15 cellular contexts compared by ENCODE assay signal in genomic region chr2:121088251-121089004, GRCh38.
DNase-seq lines count a peak whose midpoint lies in the region; ATAC-seq and TF ChIP-seq lines count a peak whose summit lies in the region.
"Had no signal": no experiment of that assay in that cellular context is flagged by ENCODE, and none has a peak within 500 bp of the region (broad histone marks: within the 10 kb centered on the region; RNA-seq: fewer than 3 reads in every experiment).

No MANE protein-coding gene starts in this region.

- DNase-seq in stimulated activated naive CD8-positive, alpha-beta T cell treated with anti-CD3 and anti-CD28 coated beads, Interleukin-15, amount 100 ng/mL, for 72 hours, result no peak
- no peak for DNase-seq in stimulated activated naive CD8-positive, alpha-beta T cell treated with anti-CD3 and anti-CD28 coated beads, Interleukin-15, Interleukin-2, amounts not matched to agents 100 U/mL and 50 U/mL, for 24 hours
- DNase-seq in body of pancreas, result no peak
- DNase-seq in right cardiac atrium, result peak; percentile 59 to 85 (median 77)
- DNase-seq in foreskin melanocyte, result no peak
- DNase-seq in HEK293T (ENCODE audit: extremely low spot score), result no peak
- no peak for DNase-seq in HuH-7.5 (ENCODE audit: low spot score)
- DNase-seq: activated CD4-positive, alpha-beta memory T cell treated with anti-CD3 and anti-CD28 coated beads for 36 hours; activated T-cell treated with anti-CD3 and anti-CD28 coated beads, Interleukin-2, amount 50 U/mL, for 48 hours; NCI-H748 treated with DMSO at 0.1 percent for 48 hours; nephron progenitor cell had no signal

- peak; percentile 19 for ATAC-seq in stimulated activated naive CD8-positive, alpha-beta T cell treated with anti-CD3 and anti-CD28 coated beads, Interleukin-15, amount 100 ng/mL, for 72 hours
- ATAC-seq in stimulated activated naive CD8-positive, alpha-beta T cell treated with anti-CD3 and anti-CD28 coated beads, Interleukin-15, Interleukin-2, amounts not matched to agents 100 U/mL and 50 U/mL, for 24 hours, result no peak
- peak; percentile 9 for ATAC-seq in body of pancreas
- peak; percentile 71 for ATAC-seq in right cardiac atrium
- ATAC-seq in HG03175 (IDR thresholded peaks at IDR 0.05; ENCODE audit: unreplicated experiment), result no peak

- peaks cover 9% of the 10 kb centered on the region for H3K4me1 Mint-ChIP-seq in stimulated activated naive CD8-positive, alpha-beta T cell treated with anti-CD3 and anti-CD28 coated beads, Interleukin-15, amount 100 ng/mL, for 72 hours

- TF ChIP-seq CTCF in body of pancreas (IDR thresholded peaks at IDR 0.05), result no peak

- H3K27ac Mint-ChIP-seq in stimulated activated naive CD8-positive, alpha-beta T cell treated with anti-CD3 and anti-CD28 coated beads, Interleukin-15, amount 100 ng/mL, for 72 hours, result no peak overlapping the region
- H3K27ac Mint-ChIP-seq: activated CD4-positive, alpha-beta memory T cell treated with anti-CD3 and anti-CD28 coated beads for 36 hours had no signal

- H3K36me3 ChIP-seq in body of pancreas (replicated peaks in 1 of 2; ENCODE audit: insufficient read depth in 1 of 2, low read depth in 2 of 2), result no peaks in the 10 kb centered on the region
- H3K36me3 ChIP-seq: HAP-1, Peyer's patch, vagina had no signal

- H3K27me3 ChIP-seq in body of pancreas, result peaks cover 0 to 8% of the 10 kb centered on the region in 2 donors
- H3K27me3 ChIP-seq in right cardiac atrium (ENCODE audit: control insufficient read depth, insufficient read depth), result no peaks in the 10 kb centered on the region
- H3K27me3 ChIP-seq: Peyer's patch, vagina had no signal

- H3K27me3 Mint-ChIP-seq in stimulated activated naive CD8-positive, alpha-beta T cell treated with anti-CD3 and anti-CD28 coated beads, Interleukin-15, amount 100 ng/mL, for 72 hours, result peaks cover 19% of the 10 kb centered on the region

- CTCF ChIA-PET in HEK293T (lab: Yijun Ruan, JAX), result interaction anchor here (2.7 kb wide), 1 partner anchor 267 kb away, joined by 9 read pairs; no protein-coding TSS in a partner anchor

- no peak overlapping the region for H3K4me3 Mint-ChIP-seq in stimulated activated naive CD8-positive, alpha-beta T cell treated with anti-CD3 and anti-CD28 coated beads, Interleukin-15, amount 100 ng/mL, for 72 hours
- H3K4me3 Mint-ChIP-seq: activated CD4-positive, alpha-beta memory T cell treated with anti-CD3 and anti-CD28 coated beads for 36 hours; nephron progenitor cell had no signal

- no peaks in the 10 kb centered on the region for H3K9me3 ChIP-seq in body of pancreas
- H3K9me3 ChIP-seq in right cardiac atrium (ENCODE audit: control insufficient read depth, low read length), result no peaks in the 10 kb centered on the region
- H3K9me3 ChIP-seq: HAP-1, Peyer's patch, vagina had no signal

- no peaks in the 10 kb centered on the region for H3K9me3 Mint-ChIP-seq in stimulated activated naive CD8-positive, alpha-beta T cell treated with anti-CD3 and anti-CD28 coated beads, Interleukin-15, amount 100 ng/mL, for 72 hours
- H3K9me3 Mint-ChIP-seq: activated CD4-positive, alpha-beta memory T cell treated with anti-CD3 and anti-CD28 coated beads for 36 hours had no signal

- TF ChIP-seq POLR2A in body of pancreas (IDR thresholded peaks at IDR 0.05), result no peak

- H3K4me1 ChIP-seq in body of pancreas (no peaks in the 10 kb centered on the region), right cardiac atrium (ENCODE audit: control insufficient read depth, insufficient read depth, low read length) (no peaks in the 10 kb centered on the region)
- H3K4me1 ChIP-seq: HAP-1, Peyer's patch had no signal

- H3K27ac ChIP-seq in body of pancreas, result no peak overlapping the region
- no peak overlapping the region for H3K27ac ChIP-seq in right cardiac atrium (ENCODE audit: low read length)
- H3K27ac ChIP-seq: Peyer's patch, vagina had no signal

- no peak overlapping the region for H3K4me3 ChIP-seq in body of pancreas
- H3K4me3 ChIP-seq in right cardiac atrium (ENCODE audit: low read length), result no peak overlapping the region
- H3K4me3 ChIP-seq: HAP-1, Peyer's patch, vagina had no signal

- 83 to 86% methylated on average over 11 to 19 of the region's 23 CpGs for WGBS in body of pancreas, 2 donors
- WGBS in right cardiac atrium, result 62% methylated on average over 23 of the region's 23 CpGs

- POLR2A ChIA-PET in HEK293T (lab: Yijun Ruan, JAX), result interaction anchor here (1.0 kb wide), 1 partner anchor 13 kb away, joined by 3 read pairs; no protein-coding TSS in a partner anchor

- intact Hi-C loops in body of pancreas (cut with DNase I), result no loop called here
- intact Hi-C loops in right cardiac atrium (cut with DNase I), result loop anchor here in 2 of 4 donors (5.0 to 10.0 kb wide), 3 partner anchors 744 to 976 kb away; partner anchors contain the start of gene INHBB (in 1 of the 2)

TF ChIP-seq in HEK293T, 16 proteins besides CTCF, POLR2A, EP300 and RAD21:
- TF ChIP-seq SUZ12 (IDR thresholded peaks at IDR 0.05), result no peak
- no peak for TF ChIP-seq HDGF (IDR thresholded peaks at IDR 0.05; ENCODE audit: borderline replicate concordance)
- no peak for TF ChIP-seq SP1 (IDR thresholded peaks at IDR 0.05)
- TF ChIP-seq CTBP1 (IDR thresholded peaks at IDR 0.05; ENCODE audit: borderline replicate concordance), result no peak
- no peak for TF ChIP-seq TARDBP (IDR thresholded peaks at IDR 0.05)
- TF ChIP-seq ELF4 (IDR thresholded peaks at IDR 0.05), result no peak
- TF ChIP-seq BHLHE40 (IDR thresholded peaks at IDR 0.05; ENCODE audit: borderline replicate concordance), result no peak
- TF ChIP-seq FOXK2 (IDR thresholded peaks at IDR 0.05), result no peak
- no peak for TF ChIP-seq L3MBTL2 (conservative IDR thresholded peaks at IDR 0.05)
- TF ChIP-seq NFRKB (IDR thresholded peaks at IDR 0.05), result no peak
- TF ChIP-seq ZNF384 (IDR thresholded peaks at IDR 0.05), result no peak
- TF ChIP-seq LEF1 (IDR thresholded peaks at IDR 0.05; ENCODE audit: borderline replicate concordance), result no peak
- TF ChIP-seq ARNT (IDR thresholded peaks at IDR 0.05), result no peak
- TF ChIP-seq FOXM1 (IDR thresholded peaks at IDR 0.05; ENCODE audit: borderline replicate concordance), result no peak
- no peak for TF ChIP-seq FOXA1 (IDR thresholded peaks at IDR 0.05)
- no peak for TF ChIP-seq PKNOX1 (IDR thresholded peaks at IDR 0.05)
TF ChIP-seq in HEK293T: peak in this region for 0.

Comparison
In these comparisons a context has a peak if more than half of its experiments do, and no peak if none do; other contexts are left out.
1. ATAC-seq: peak in stimulated activated naive CD8-positive, alpha-beta T cell treated with anti-CD3 and anti-CD28 coated beads, Interleukin-15, amount 100 ng/mL, for 72 hours (single experiment), body of pancreas (single experiment) and right cardiac atrium (2 of 2); none in stimulated activated naive CD8-positive, alpha-beta T cell treated with anti-CD3 and anti-CD28 coated beads, Interleukin-15, Interleukin-2, amounts not matched to agents 100 U/mL and 50 U/mL, for 24 hours (single experiment) and HG03175 (single experiment).
2. DNase-seq: peak in right cardiac atrium (3 of 3); none in stimulated activated naive CD8-positive, alpha-beta T cell treated with anti-CD3 and anti-CD28 coated beads, Interleukin-15, amount 100 ng/mL, for 72 hours (0 of 2), stimulated activated naive CD8-positive, alpha-beta T cell treated with anti-CD3 and anti-CD28 coated beads, Interleukin-15, Interleukin-2, amounts not matched to agents 100 U/mL and 50 U/mL, for 24 hours (single experiment), body of pancreas (0 of 4), foreskin melanocyte (single experiment), HEK293T (single experiment) and HuH-7.5 (single experiment).